8 cellular contexts compared by ENCODE assay signal in the genomic region with DNA sequence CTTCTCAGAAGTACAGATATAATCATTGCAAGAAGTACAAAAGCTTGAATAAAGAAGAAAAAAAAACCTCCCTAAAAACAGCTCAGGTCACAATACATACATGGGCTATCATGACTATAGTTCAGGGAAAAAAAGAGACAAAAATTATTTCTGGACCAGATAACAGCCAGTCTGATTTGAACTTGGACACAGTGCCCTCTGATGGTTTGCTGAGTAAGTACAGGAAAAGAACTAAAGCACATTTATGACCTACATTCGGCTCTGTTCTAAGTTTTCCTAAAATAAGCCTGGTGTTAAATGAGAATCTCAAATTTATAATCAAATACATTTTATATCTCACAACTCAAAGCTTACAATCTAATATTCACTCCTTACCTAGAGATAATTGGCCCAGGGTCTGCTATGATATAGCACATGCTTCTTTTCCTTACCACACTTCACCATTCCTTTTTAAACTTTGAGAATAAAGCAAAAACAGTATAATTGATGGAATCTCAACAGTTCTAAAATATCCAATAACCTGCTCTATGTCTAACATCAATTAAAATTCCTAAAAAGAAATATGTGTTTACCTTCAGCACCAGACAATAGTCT.
A peak's percentile ranks its signal among the peaks of the same experiment; 100 is the strongest.
DNase-seq lines count a peak whose midpoint lies in the region; ATAC-seq and TF ChIP-seq lines count a peak whose summit lies in the region.

No MANE protein-coding gene starts in this region.

- H3K27ac ChIP-seq in CD4-positive, CD25-positive, alpha-beta regulatory T cell (ENCODE audit: insufficient read depth, low read length, poor library complexity, severe bottlenecking) = no peak overlapping the region
- no peak overlapping the region for H3K27ac ChIP-seq in esophagus muscularis mucosa (replicated peaks in 1 of 4)

- no peaks in the 10 kb centered on the region for H3K27me3 Mint-ChIP-seq in CD4-positive, CD25-positive, alpha-beta regulatory T cell
- H3K27me3 Mint-ChIP-seq in T-helper 17 cell (no peaks in the 10 kb centered on the region), natural killer cell (ENCODE audit: low read depth in 2 of 2) (no peaks in the 10 kb centered on the region)

- peak; percentile 67 to 75 (median 70) for TF ChIP-seq CTCF in esophagus muscularis mucosa (IDR thresholded peaks at IDR 0.05)
- TF ChIP-seq CTCF in natural killer cell (IDR thresholded peaks at IDR 0.05) = peak; percentile 79

- TF ChIP-seq EP300 in esophagus muscularis mucosa (IDR thresholded peaks at IDR 0.05) = no peak

- no peak overlapping the region for H3K4me3 Mint-ChIP-seq in CD4-positive, CD25-positive, alpha-beta regulatory T cell
- H3K4me3 Mint-ChIP-seq in T-helper 17 cell (no peak overlapping the region), natural killer cell (no peak overlapping the region)

- no peak overlapping the region for H3K4me3 ChIP-seq in CD4-positive, CD25-positive, alpha-beta regulatory T cell (ENCODE audit: low read depth, low read length)
- H3K4me3 ChIP-seq in esophagus muscularis mucosa = no peak overlapping the region

- no peaks in the 10 kb centered on the region for H3K9me3 Mint-ChIP-seq in CD4-positive, CD25-positive, alpha-beta regulatory T cell
- no peaks in the 10 kb centered on the region for H3K9me3 Mint-ChIP-seq in natural killer cell

- H3K27ac Mint-ChIP-seq in CD4-positive, CD25-positive, alpha-beta regulatory T cell = no peak overlapping the region
- H3K27ac Mint-ChIP-seq in T-helper 17 cell (no peak overlapping the region), natural killer cell (no peak overlapping the region)

- ATAC-seq in CD4-positive, CD25-positive, alpha-beta regulatory T cell (ENCODE audit: low read depth in 2 of 2) = peak; percentile 52 to 59
- ATAC-seq in GM18873 (IDR thresholded peaks at IDR 0.05; ENCODE audit: low FRiP score, unreplicated experiment) = peak; percentile 55
- peak; percentile 70 for ATAC-seq in T-helper 17 cell
- ATAC-seq in natural killer cell = peak; percentile 55 to 82 (median 75)
- no peak for ATAC-seq in GM19351 (IDR thresholded peaks at IDR 0.05; ENCODE audit: unreplicated experiment)

- WGBS in esophagus muscularis mucosa = 10% methylated on average over 1 of the region's 1 CpG

- H3K4me1 Mint-ChIP-seq in CD4-positive, CD25-positive, alpha-beta regulatory T cell = peaks cover 0 to 5% (median 4%) of the 10 kb centered on the region in 4 donors
- no peaks in the 10 kb centered on the region for H3K4me1 Mint-ChIP-seq in T-helper 17 cell
- H3K4me1 Mint-ChIP-seq in natural killer cell = no peaks in the 10 kb centered on the region

- DNase-seq in CD4-positive, CD25-positive, alpha-beta regulatory T cell = peak; percentile 8 to 70 (median 52)
- DNase-seq in NCI-H1092 treated with DMSO at 0.1 percent for 48 hours (lab: John Stamatoyannopoulos, UW) = peak; percentile 39
- DNase-seq in T-helper 17 cell = peak in 1 of 3 donors; percentile 6
- no peak for DNase-seq in esophagus muscularis mucosa (ENCODE audit: extremely low spot score)
- no peak for DNase-seq in natural killer cell
- DNase-seq in T-helper 9 cell = no peak

- H3K27me3 ChIP-seq in CD4-positive, CD25-positive, alpha-beta regulatory T cell (ENCODE audit: control insufficient read depth, insufficient read depth, low read length) = no peaks in the 10 kb centered on the region
- no peaks in the 10 kb centered on the region for H3K27me3 ChIP-seq in esophagus muscularis mucosa

- intact Hi-C loops in esophagus muscularis mucosa (cut with DNase I) (loop anchor here (10.0 kb wide), 1 partner anchor 209 kb away; no protein-coding TSS in a partner anchor), natural killer cell (cut with micrococcal nuclease) (loop anchor here (1.0 to 5.0 kb wide), 2 partner anchors 227 to 623 kb away; no protein-coding TSS in a partner anchor)

- H3K36me3 ChIP-seq in CD4-positive, CD25-positive, alpha-beta regulatory T cell (ENCODE audit: control insufficient read depth, insufficient read depth, low read length) = no peaks in the 10 kb centered on the region
- H3K36me3 ChIP-seq in esophagus muscularis mucosa = peaks cover 9 to 62% (median 43%) of the 10 kb centered on the region in 4 donors

- H3K9me3 ChIP-seq in CD4-positive, CD25-positive, alpha-beta regulatory T cell (ENCODE audit: control insufficient read depth in 2 of 2, low read length in 2 of 2) = no peaks in the 10 kb centered on the region
- H3K9me3 ChIP-seq in T-helper 17 cell (ENCODE audit: control insufficient read depth, low read length, poor library complexity, severe bottlenecking) (no peaks in the 10 kb centered on the region), esophagus muscularis mucosa (no peaks in the 10 kb centered on the region)

- TF ChIP-seq POLR2A in esophagus muscularis mucosa (IDR thresholded peaks at IDR 0.05; ENCODE audit: low read depth) = no peak

- H3K4me1 ChIP-seq in CD4-positive, CD25-positive, alpha-beta regulatory T cell (ENCODE audit: control insufficient read depth, insufficient read depth, low read length, poor library complexity, severe bottlenecking) = no peaks in the 10 kb centered on the region
- H3K4me1 ChIP-seq in esophagus muscularis mucosa = peaks cover 0 to 4% (median 0%) of the 10 kb centered on the region in 4 donors

- H3K36me3 Mint-ChIP-seq in CD4-positive, CD25-positive, alpha-beta regulatory T cell = peaks cover 14% of the 10 kb centered on the region
- H3K36me3 Mint-ChIP-seq in T-helper 17 cell (ENCODE audit: low read depth) (no peaks in the 10 kb centered on the region), natural killer cell (no peaks in the 10 kb centered on the region)

Comparison
In these comparisons a context has a peak if more than half of its experiments do, and no peak if none do; other contexts are left out.
1. DNase-seq: peak in CD4-positive, CD25-positive, alpha-beta regulatory T cell (3 of 3) and NCI-H1092 treated with DMSO at 0.1 percent for 48 hours (single experiment); none in esophagus muscularis mucosa (single experiment), natural killer cell (single experiment) and T-helper 9 cell (single experiment).